9 cellular contexts compared by ENCODE assay signal in the genomic region with DNA sequence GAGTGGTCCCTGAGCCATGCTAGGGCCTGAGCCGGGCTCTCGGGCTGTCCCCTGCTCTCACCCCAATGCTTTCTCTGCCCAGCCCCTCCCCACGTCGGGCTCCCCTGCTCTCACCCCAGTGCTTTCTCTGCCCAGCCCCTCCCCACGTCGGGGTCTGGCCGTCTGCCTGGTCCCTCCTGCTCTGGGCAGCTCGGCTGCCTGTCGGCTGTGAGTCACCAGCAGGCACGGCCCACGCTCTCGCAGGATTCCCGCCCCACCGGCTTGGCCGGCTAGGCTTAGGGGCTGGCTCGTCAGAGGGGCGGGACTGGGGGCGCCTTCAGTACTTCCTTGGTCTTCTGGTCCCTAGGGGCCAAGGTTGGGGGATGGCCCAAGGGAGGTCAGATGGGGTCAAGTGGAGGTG. TPM values are rescaled to one million over a fixed set of nuclear protein-coding genes. Genes with fewer than 3 reads are reported as not detected.
DNase-seq lines count a peak whose midpoint lies in the region; ATAC-seq lines count a peak whose summit lies in the region.
"Had no signal": no experiment of that assay in that cellular context is flagged by ENCODE, and none has a peak within 500 bp of the region (broad histone marks: within the 10 kb centered on the region; RNA-seq: fewer than 3 reads in every experiment).

No MANE protein-coding gene starts in this region.

- DNase-seq in ELF-1 (ENCODE audit: low read depth, low spot score) (peak; percentile 60), amniotic epithelial cell (ENCODE audit: low read depth) (peak; percentile 70), head of caudate nucleus (peak in 41 of 42 donors; percentile 29 to 94 (median 81)), posterior vena cava (ENCODE audit: low spot score) (peak; percentile 92), NOMO-1 treated with DMSO at 0.1 percent for 48 hours (lab: John Stamatoyannopoulos, UW; ENCODE audit: unreplicated experiment) (no peak), SK-N-DZ (ENCODE audit: low spot score) (no peak)
- DNase-seq: RPMI8226 had no signal

- ATAC-seq in GM21515 (IDR thresholded peaks at IDR 0.05; ENCODE audit: unreplicated experiment) = no peak
- ATAC-seq in HG02885 (IDR thresholded peaks at IDR 0.05; ENCODE audit: poor library complexity, unreplicated experiment) = no peak

- intact Hi-C loops in head of caudate nucleus (cut with DNase I) (no loop called here), posterior vena cava (cut with DNase I) (no loop called here)

RNA-seq across cellular contexts. Expression of gene BOK, which starts 3.3 kb away (rescaled TPM):
- 10 to 100 TPM; 20.1 to 29.7 TPM for total RNA-seq in posterior vena cava
- polyA plus RNA-seq in SK-N-DZ (2014; cell fraction: cytosol; rRNA removed) = 31.0 and 35.6 TPM in 2 replicates
- 34.4 and 40.9 TPM in 2 replicates for polyA plus RNA-seq in SK-N-DZ (2014; cell fraction: nucleus; rRNA removed)

RNA-seq across cellular contexts. Expression of gene STK25, which starts 53.4 kb away (rescaled TPM):
- 100 to 1,000 TPM in 1 of 2 donors, 10 to 100 TPM in 1; 92.5 to 103 TPM for total RNA-seq in posterior vena cava
- 342 and 394 TPM in 2 replicates for polyA plus RNA-seq in SK-N-DZ (2014; cell fraction: cytosol; rRNA removed)
- polyA plus RNA-seq in SK-N-DZ (2014; cell fraction: nucleus; rRNA removed) = 1,046 and 1,128 TPM in 2 replicates

Comparison
In these comparisons a context has a peak if more than half of its experiments do, and no peak if none do; other contexts are left out.
1. DNase-seq: peak in ELF-1 (single experiment), amniotic epithelial cell (single experiment), head of caudate nucleus (41 of 42) and posterior vena cava (single experiment); none in NOMO-1 treated with DMSO at 0.1 percent for 48 hours (single experiment) and SK-N-DZ (single experiment).